1 cellular context compared by ENCODE assay signal in the genomic region with DNA sequence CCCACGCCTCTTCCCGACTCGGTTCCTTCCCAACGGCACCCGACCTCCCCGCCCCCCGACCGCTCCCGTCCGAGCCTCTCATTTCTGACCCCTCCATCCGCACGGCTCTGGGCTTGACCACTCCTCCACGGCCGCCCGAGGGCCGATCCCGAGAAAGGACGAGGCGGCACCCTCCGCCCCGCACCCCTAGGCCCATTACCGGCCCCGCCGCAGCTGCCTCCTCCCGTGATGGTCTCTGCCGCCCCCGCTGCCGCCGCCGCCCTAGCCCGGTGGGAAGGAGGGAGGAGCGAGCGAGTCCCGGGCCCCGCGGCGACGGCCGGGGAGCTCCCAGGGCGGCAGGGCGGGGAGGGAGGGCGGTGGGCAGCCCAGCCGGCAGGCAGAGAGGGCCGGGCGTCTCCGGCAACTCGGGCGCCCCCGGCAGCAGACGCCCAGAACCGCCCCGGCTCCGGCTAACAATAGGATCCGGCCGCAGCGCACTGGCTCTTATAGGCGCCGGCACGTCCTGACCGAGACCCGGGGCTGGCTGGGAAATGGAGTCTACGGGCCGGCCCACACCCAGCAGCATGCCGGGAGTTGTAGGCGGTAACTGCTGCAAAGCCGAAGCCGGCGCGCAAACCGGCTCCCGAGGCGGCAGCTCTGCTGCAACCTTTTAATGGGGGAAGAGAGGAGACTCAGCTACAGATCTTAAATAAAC.
TF ChIP-seq lines count a peak whose summit lies in the region.

A gene with protein sequence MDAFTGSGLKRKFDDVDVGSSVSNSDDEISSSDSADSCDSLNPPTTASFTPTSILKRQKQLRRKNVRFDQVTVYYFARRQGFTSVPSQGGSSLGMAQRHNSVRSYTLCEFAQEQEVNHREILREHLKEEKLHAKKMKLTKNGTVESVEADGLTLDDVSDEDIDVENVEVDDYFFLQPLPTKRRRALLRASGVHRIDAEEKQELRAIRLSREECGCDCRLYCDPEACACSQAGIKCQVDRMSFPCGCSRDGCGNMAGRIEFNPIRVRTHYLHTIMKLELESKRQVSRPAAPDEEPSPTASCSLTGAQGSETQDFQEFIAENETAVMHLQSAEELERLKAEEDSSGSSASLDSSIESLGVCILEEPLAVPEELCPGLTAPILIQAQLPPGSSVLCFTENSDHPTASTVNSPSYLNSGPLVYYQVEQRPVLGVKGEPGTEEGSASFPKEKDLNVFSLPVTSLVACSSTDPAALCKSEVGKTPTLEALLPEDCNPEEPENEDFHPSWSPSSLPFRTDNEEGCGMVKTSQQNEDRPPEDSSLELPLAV (minus strand): TSS at position 457 of the 694 bp plus-strand sequence. CDS start 7,035 bp downstream, outside the sequence.

TF ChIP-seq in HepG2, 621 proteins besides CTCF, POLR2A, EP300 and RAD21 (continued from another document and continues in another):
- TF ChIP-seq, protein P1, sequence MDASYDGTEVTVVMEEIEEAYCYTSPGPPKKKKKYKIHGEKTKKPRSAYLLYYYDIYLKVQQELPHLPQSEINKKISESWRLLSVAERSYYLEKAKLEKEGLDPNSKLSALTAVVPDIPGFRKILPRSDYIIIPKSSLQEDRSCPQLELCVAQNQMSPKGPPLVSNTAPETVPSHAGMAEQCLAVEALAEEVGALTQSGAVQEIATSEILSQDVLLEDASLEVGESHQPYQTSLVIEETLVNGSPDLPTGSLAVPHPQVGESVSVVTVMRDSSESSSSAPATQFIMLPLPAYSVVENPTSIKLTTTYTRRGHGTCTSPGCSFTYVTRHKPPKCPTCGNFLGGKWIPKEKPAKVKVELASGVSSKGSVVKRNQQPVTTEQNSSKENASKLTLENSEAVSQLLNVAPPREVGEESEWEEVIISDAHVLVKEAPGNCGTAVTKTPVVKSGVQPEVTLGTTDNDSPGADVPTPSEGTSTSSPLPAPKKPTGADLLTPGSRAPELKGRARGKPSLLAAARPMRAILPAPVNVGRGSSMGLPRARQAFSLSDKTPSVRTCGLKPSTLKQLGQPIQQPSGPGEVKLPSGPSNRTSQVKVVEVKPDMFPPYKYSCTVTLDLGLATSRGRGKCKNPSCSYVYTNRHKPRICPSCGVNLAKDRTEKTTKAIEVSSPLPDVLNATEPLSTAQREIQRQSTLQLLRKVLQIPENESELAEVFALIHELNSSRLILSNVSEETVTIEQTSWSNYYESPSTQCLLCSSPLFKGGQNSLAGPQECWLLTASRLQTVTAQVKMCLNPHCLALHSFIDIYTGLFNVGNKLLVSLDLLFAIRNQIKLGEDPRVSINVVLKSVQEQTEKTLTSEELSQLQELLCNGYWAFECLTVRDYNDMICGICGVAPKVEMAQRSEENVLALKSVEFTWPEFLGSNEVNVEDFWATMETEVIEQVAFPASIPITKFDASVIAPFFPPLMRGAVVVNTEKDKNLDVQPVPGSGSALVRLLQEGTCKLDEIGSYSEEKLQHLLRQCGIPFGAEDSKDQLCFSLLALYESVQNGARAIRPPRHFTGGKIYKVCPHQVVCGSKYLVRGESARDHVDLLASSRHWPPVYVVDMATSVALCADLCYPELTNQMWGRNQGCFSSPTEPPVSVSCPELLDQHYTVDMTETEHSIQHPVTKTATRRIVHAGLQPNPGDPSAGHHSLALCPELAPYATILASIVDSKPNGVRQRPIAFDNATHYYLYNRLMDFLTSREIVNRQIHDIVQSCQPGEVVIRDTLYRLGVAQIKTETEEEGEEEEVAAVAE (CRISPR knock-in tag; IDR thresholded peaks at IDR 0.05; ENCODE audit: borderline replicate concordance) = peak; percentile 78; the same call in 1 of the 2 replicates
- no peak for TF ChIP-seq NFKB2 (CRISPR knock-in tag; IDR thresholded peaks at IDR 0.05; ENCODE audit: borderline replicate concordance)
- TF ChIP-seq, protein P2, sequence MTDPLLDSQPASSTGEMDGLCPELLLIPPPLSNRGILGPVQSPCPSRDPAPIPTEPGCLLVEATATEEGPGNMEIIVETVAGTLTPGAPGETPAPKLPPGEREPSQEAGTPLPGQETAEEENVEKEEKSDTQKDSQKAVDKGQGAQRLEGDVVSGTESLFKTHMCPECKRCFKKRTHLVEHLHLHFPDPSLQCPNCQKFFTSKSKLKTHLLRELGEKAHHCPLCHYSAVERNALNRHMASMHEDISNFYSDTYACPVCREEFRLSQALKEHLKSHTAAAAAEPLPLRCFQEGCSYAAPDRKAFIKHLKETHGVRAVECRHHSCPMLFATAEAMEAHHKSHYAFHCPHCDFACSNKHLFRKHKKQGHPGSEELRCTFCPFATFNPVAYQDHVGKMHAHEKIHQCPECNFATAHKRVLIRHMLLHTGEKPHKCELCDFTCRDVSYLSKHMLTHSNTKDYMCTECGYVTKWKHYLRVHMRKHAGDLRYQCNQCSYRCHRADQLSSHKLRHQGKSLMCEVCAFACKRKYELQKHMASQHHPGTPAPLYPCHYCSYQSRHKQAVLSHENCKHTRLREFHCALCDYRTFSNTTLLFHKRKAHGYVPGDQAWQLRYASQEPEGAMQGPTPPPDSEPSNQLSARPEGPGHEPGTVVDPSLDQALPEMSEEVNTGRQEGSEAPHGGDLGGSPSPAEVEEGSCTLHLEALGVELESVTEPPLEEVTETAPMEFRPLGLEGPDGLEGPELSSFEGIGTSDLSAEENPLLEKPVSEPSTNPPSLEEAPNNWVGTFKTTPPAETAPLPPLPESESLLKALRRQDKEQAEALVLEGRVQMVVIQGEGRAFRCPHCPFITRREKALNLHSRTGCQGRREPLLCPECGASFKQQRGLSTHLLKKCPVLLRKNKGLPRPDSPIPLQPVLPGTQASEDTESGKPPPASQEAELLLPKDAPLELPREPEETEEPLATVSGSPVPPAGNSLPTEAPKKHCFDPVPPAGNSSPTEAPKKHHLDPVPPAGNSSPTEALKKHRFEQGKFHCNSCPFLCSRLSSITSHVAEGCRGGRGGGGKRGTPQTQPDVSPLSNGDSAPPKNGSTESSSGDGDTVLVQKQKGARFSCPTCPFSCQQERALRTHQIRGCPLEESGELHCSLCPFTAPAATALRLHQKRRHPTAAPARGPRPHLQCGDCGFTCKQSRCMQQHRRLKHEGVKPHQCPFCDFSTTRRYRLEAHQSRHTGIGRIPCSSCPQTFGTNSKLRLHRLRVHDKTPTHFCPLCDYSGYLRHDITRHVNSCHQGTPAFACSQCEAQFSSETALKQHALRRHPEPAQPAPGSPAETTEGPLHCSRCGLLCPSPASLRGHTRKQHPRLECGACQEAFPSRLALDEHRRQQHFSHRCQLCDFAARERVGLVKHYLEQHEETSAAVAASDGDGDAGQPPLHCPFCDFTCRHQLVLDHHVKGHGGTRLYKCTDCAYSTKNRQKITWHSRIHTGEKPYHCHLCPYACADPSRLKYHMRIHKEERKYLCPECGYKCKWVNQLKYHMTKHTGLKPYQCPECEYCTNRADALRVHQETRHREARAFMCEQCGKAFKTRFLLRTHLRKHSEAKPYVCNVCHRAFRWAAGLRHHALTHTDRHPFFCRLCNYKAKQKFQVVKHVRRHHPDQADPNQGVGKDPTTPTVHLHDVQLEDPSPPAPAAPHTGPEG (CRISPR knock-in tag; IDR thresholded peaks at IDR 0.05) = peak; percentile 30; the same call in 1 of the 2 replicates
- TF ChIP-seq, protein P3, sequence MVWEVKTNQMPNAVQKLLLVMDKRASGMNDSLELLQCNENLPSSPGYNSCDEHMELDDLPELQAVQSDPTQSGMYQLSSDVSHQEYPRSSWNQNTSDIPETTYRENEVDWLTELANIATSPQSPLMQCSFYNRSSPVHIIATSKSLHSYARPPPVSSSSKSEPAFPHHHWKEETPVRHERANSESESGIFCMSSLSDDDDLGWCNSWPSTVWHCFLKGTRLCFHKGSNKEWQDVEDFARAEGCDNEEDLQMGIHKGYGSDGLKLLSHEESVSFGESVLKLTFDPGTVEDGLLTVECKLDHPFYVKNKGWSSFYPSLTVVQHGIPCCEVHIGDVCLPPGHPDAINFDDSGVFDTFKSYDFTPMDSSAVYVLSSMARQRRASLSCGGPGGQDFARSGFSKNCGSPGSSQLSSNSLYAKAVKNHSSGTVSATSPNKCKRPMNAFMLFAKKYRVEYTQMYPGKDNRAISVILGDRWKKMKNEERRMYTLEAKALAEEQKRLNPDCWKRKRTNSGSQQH (CRISPR knock-in tag; IDR thresholded peaks at IDR 0.05; ENCODE audit: low read depth) = 0 out of 2 replicates have a peak, but pooled peaks have one; percentile 17
- TF ChIP-seq ZNF333 (CRISPR knock-in tag; IDR thresholded peaks at IDR 0.05; ENCODE audit: borderline replicate concordance) = 0 out of 2 replicates have a peak, but pooled peaks have one; percentile 19
- TF ChIP-seq, protein P4, sequence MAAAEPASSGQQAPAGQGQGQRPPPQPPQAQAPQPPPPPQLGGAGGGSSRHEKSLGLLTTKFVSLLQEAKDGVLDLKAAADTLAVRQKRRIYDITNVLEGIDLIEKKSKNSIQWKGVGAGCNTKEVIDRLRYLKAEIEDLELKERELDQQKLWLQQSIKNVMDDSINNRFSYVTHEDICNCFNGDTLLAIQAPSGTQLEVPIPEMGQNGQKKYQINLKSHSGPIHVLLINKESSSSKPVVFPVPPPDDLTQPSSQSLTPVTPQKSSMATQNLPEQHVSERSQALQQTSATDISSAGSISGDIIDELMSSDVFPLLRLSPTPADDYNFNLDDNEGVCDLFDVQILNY (CRISPR knock-in tag; conservative IDR thresholded peaks at IDR 0.05) = no peak; the same call in 1 of the 2 replicates
- TF ChIP-seq, protein P5, sequence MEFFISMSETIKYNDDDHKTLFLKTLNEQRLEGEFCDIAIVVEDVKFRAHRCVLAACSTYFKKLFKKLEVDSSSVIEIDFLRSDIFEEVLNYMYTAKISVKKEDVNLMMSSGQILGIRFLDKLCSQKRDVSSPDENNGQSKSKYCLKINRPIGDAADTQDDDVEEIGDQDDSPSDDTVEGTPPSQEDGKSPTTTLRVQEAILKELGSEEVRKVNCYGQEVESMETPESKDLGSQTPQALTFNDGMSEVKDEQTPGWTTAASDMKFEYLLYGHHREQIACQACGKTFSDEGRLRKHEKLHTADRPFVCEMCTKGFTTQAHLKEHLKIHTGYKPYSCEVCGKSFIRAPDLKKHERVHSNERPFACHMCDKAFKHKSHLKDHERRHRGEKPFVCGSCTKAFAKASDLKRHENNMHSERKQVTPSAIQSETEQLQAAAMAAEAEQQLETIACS (CRISPR knock-in tag; IDR thresholded peaks at IDR 0.05) = peak; percentile 22; the same call in 1 of the 2 replicates
- TF ChIP-seq, protein P6, sequence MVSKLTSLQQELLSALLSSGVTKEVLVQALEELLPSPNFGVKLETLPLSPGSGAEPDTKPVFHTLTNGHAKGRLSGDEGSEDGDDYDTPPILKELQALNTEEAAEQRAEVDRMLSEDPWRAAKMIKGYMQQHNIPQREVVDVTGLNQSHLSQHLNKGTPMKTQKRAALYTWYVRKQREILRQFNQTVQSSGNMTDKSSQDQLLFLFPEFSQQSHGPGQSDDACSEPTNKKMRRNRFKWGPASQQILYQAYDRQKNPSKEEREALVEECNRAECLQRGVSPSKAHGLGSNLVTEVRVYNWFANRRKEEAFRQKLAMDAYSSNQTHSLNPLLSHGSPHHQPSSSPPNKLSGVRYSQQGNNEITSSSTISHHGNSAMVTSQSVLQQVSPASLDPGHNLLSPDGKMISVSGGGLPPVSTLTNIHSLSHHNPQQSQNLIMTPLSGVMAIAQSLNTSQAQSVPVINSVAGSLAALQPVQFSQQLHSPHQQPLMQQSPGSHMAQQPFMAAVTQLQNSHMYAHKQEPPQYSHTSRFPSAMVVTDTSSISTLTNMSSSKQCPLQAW (CRISPR knock-in tag; IDR thresholded peaks at IDR 0.05) = peak; percentile 74
- peak; percentile 54; the same call in 1 of the 2 replicates for TF ChIP-seq HNRNPUL1 (IDR thresholded peaks at IDR 0.05; ENCODE audit: low read depth, low read length)
- TF ChIP-seq ZNF24 (IDR thresholded peaks at IDR 0.05) = no peak
- TF ChIP-seq, protein P7, sequence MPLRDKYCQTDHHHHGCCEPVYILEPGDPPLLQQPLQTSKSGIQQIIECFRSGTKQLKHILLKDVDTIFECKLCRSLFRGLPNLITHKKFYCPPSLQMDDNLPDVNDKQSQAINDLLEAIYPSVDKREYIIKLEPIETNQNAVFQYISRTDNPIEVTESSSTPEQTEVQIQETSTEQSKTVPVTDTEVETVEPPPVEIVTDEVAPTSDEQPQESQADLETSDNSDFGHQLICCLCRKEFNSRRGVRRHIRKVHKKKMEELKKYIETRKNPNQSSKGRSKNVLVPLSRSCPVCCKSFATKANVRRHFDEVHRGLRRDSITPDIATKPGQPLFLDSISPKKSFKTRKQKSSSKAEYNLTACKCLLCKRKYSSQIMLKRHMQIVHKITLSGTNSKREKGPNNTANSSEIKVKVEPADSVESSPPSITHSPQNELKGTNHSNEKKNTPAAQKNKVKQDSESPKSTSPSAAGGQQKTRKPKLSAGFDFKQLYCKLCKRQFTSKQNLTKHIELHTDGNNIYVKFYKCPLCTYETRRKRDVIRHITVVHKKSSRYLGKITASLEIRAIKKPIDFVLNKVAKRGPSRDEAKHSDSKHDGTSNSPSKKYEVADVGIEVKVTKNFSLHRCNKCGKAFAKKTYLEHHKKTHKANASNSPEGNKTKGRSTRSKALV (CRISPR knock-in tag; IDR thresholded peaks at IDR 0.05) = peak; percentile 77; the same call in 1 of the 2 replicates
- TF ChIP-seq ZNF329 (CRISPR knock-in tag; IDR thresholded peaks at IDR 0.05; ENCODE audit: low read depth) = peak; percentile 51; the same call in 1 of the 2 replicates
- TF ChIP-seq FOXA1 (IDR thresholded peaks at IDR 0.05) = no peak
- TF ChIP-seq FOXA1 (CRISPR knock-in tag; IDR thresholded peaks at IDR 0.05) = no peak
- TF ChIP-seq SOX5 (CRISPR knock-in tag; IDR thresholded peaks at IDR 0.05; ENCODE audit: borderline replicate concordance) = peak; percentile 58; the same call in 1 of the 2 replicates
- TF ChIP-seq ZNF720 (CRISPR knock-in tag; IDR thresholded peaks at IDR 0.05) = no peak
- TF ChIP-seq FOXJ3 (CRISPR knock-in tag; IDR thresholded peaks at IDR 0.05; ENCODE audit: borderline replicate concordance) = 0 out of 2 replicates have a peak, but pooled peaks have one; percentile 18
- TF ChIP-seq, protein P8, sequence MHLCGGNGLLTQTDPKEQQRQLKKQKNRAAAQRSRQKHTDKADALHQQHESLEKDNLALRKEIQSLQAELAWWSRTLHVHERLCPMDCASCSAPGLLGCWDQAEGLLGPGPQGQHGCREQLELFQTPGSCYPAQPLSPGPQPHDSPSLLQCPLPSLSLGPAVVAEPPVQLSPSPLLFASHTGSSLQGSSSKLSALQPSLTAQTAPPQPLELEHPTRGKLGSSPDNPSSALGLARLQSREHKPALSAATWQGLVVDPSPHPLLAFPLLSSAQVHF (CRISPR knock-in tag; IDR thresholded peaks at IDR 0.05) = no peak
- TF ChIP-seq SMYD3 (CRISPR knock-in tag; IDR thresholded peaks at IDR 0.05) = peak; percentile 56; the same call in 1 of the 2 replicates
- no peak for TF ChIP-seq ZNF33B (CRISPR knock-in tag; IDR thresholded peaks at IDR 0.05)
- peak; percentile 48 for TF ChIP-seq ATF7-NPFF (CRISPR knock-in tag; IDR thresholded peaks at IDR 0.05; ENCODE audit: low read depth)
- TF ChIP-seq, protein P9, sequence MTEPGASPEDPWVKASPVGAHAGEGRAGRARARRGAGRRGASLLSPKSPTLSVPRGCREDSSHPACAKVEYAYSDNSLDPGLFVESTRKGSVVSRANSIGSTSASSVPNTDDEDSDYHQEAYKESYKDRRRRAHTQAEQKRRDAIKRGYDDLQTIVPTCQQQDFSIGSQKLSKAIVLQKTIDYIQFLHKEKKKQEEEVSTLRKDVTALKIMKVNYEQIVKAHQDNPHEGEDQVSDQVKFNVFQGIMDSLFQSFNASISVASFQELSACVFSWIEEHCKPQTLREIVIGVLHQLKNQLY (CRISPR knock-in tag; IDR thresholded peaks at IDR 0.05) = no peak
